27 cellular contexts compared by ENCODE assay signal in genomic region chr3:66028457-66028856, GRCh38.
"Had no signal": no experiment of that assay in that cellular context is flagged by ENCODE, and none has a peak within 500 bp of the region (broad histone marks: within the 10 kb centered on the region; RNA-seq: fewer than 3 reads in every experiment).

No MANE protein-coding gene starts in this region.

- H3K27ac Mint-ChIP-seq: activated CD8-positive, alpha-beta memory T cell treated with anti-CD3 and anti-CD28 coated beads, Interleukin-2, amount 10 ng/mL, durations not matched to agents 7 days and 5 days; activated naive CD4-positive, alpha-beta T cell treated with anti-CD3 and anti-CD28 coated beads, Interleukin-2, amount 50 U/mL, for 24 hours; activated T-cell treated with anti-CD3 and anti-CD28 coated beads, Interleukin-2, amount 50 U/mL, for 24 hours; activated T-helper 1 cell treated with anti-CD3 and anti-CD28 coated beads, Interleukin-12 subunit alpha, Interleukin-12 subunit beta, Interleukin-2, Interleukin-4 antibody, amounts not matched to agents 30 ng/mL and 10 ng/mL and 1 ng/mL, durations not matched to agents 14 hours and 24 hours and 36 hours; IgD-negative memory B cell; T-helper 1 cell treated with Interleukin-12 subunit alpha and Interleukin-12 subunit beta and Interleukin-4 antibody, amounts not matched to agents 30 μg/mL and 1 μg/mL, for 36 hours had no signal

- H3K4me3 ChIP-seq: ascending aorta, SJCRH30 had no signal

- H3K9me3 ChIP-seq: ascending aorta, SJCRH30 had no signal

- H3K27ac ChIP-seq: ascending aorta, SJCRH30 had no signal

- H3K27me3 ChIP-seq: ascending aorta, SJCRH30 had no signal

- H3K4me1 ChIP-seq: ascending aorta, SJCRH30 had no signal

- H3K9me3 Mint-ChIP-seq: activated naive CD4-positive, alpha-beta T cell treated with anti-CD3 and anti-CD28 coated beads, Interleukin-2, amount 50 U/mL, for 24 hours; activated T-helper 1 cell treated with anti-CD3 and anti-CD28 coated beads, Interleukin-12 subunit alpha, Interleukin-12 subunit beta, Interleukin-2, Interleukin-4 antibody, amounts not matched to agents 30 ng/mL and 10 ng/mL and 1 ng/mL, durations not matched to agents 14 hours and 24 hours and 36 hours; T-helper 1 cell treated with Interleukin-12 subunit alpha and Interleukin-12 subunit beta and Interleukin-4 antibody, amounts not matched to agents 30 μg/mL and 1 μg/mL, for 36 hours had no signal

- H3K4me1 Mint-ChIP-seq: activated naive CD4-positive, alpha-beta T cell treated with anti-CD3 and anti-CD28 coated beads, Interleukin-2, amount 50 U/mL, for 24 hours; IgD-negative memory B cell had no signal

- H3K36me3 Mint-ChIP-seq: activated CD8-positive, alpha-beta memory T cell treated with anti-CD3 and anti-CD28 coated beads, Interleukin-2, amount 10 ng/mL, durations not matched to agents 7 days and 5 days; activated naive CD4-positive, alpha-beta T cell treated with anti-CD3 and anti-CD28 coated beads, Interleukin-2, amount 50 U/mL, for 24 hours; brain; IgD-negative memory B cell had no signal

- H3K4me3 Mint-ChIP-seq: activated CD8-positive, alpha-beta memory T cell treated with anti-CD3 and anti-CD28 coated beads, Interleukin-2, amount 10 ng/mL, durations not matched to agents 7 days and 5 days; activated naive CD4-positive, alpha-beta T cell treated with anti-CD3 and anti-CD28 coated beads, Interleukin-2, amount 50 U/mL, for 24 hours; activated T-cell treated with anti-CD3 and anti-CD28 coated beads, Interleukin-2, amount 50 U/mL, for 24 hours; activated T-helper 1 cell treated with anti-CD3 and anti-CD28 coated beads, Interleukin-12 subunit alpha, Interleukin-12 subunit beta, Interleukin-2, Interleukin-4 antibody, amounts not matched to agents 30 ng/mL and 10 ng/mL and 1 ng/mL, durations not matched to agents 14 hours and 24 hours and 36 hours; brain; IgD-negative memory B cell; T-helper 1 cell treated with Interleukin-12 subunit alpha and Interleukin-12 subunit beta and Interleukin-4 antibody, amounts not matched to agents 30 μg/mL and 1 μg/mL, for 36 hours had no signal

- H3K27me3 Mint-ChIP-seq: brain had no signal

- H3K36me3 ChIP-seq: ascending aorta, SJCRH30 had no signal

- DNase-seq: activated CD4-positive, alpha-beta T cell treated with anti-CD3 and anti-CD28 coated beads for 48 hours; activated CD4-positive, alpha-beta T cell treated with anti-CD3 and anti-CD28 coated beads, Interleukin-2, amount 50 U/mL, for 48 hours; activated CD4-positive, CD25-positive, alpha-beta regulatory T cell treated with anti-CD3 and anti-CD28 coated beads, Interleukin-2, amount 50 U/mL, for 72 hours; activated CD8-positive, alpha-beta memory T cell treated with anti-CD3 and anti-CD28 coated beads, Interleukin-2, amount 10 ng/mL, durations not matched to agents 7 days and 5 days; activated effector memory CD4-positive, alpha-beta T cell treated with Interleukin-2 at 50 U/mL for 16 hours; activated naive CD4-positive, alpha-beta T cell; activated T-cell treated with anti-CD3 and anti-CD28 coated beads, Interleukin-2, amount 50 U/mL, for 24 hours; amniotic stem cell; KG1; NCI-H1092; NCI-H1417; NCI-H1694; NCI-H2029; NCI-H2107; NCI-H510A treated with DMSO at 0.1 percent for 48 hours; NCI-H69; NK-92 treated with Interleukin-12 subunit alpha and Interleukin-12 subunit beta, amount 100 ng/mL, for 24 hours; OCI-M1; Right ventricle myocardium superior; RPMI8226; SJCRH30 had no signal
